Comparison of ENCODE assay signal across 27 cellular contexts in genomic region chr16:28829747-28830146, GRCh38. TPM values are rescaled to one million over a fixed set of nuclear protein-coding genes. Genes with fewer than 3 reads are reported as not detected.
"Had no signal": no experiment of that assay in that cellular context is flagged by ENCODE, and none has a peak within 500 bp of the region (broad histone marks: within the 10 kb centered on the region; RNA-seq: fewer than 3 reads in every experiment).

No MANE protein-coding gene starts in this region.

- H3K9me3 Mint-ChIP-seq: activated T-cell treated with anti-CD3 and anti-CD28 coated beads, Interleukin-2, amount 50 U/mL, for 72 hours; activated T-helper 2 cell treated with anti-CD3 and anti-CD28 coated beads, Interferon-gamma antibody, Interleukin-2, Interleukin-4, amounts not matched to agents 10 μg/mL and 5 μg/mL and 100 μg/mL, durations not matched to agents 14 hours and 24 hours and 36 hours; T-helper 1 cell treated with Interleukin-12 subunit alpha and Interleukin-12 subunit beta and Interleukin-4 antibody, amounts not matched to agents 30 μg/mL and 1 μg/mL, for 36 hours had no signal

- H3K4me1 ChIP-seq: breast epithelium had no signal

- H3K9me3 ChIP-seq: breast epithelium, MG63 had no signal

- DNase-seq: activated CD4-positive, alpha-beta T cell treated with anti-CD3 and anti-CD28 coated beads for 48 hours; activated CD4-positive, alpha-beta T cell treated with anti-CD3 and anti-CD28 coated beads, Interleukin-2, amount 50 U/mL, for 4 hours; activated CD8-positive, alpha-beta memory T cell treated with anti-CD3 and anti-CD28 coated beads for 24 hours; activated gamma-delta T cell treated with Interleukin-2 at 50 U/mL for 16 hours; activated naive CD4-positive, alpha-beta T cell treated with anti-CD3 and anti-CD28 coated beads, Interleukin-2, amount 50 U/mL, for 16 hours; activated T-cell treated with anti-CD3 and anti-CD28 coated beads, Interleukin-2, amount 50 U/mL, for 72 hours; caudate nucleus; MG63; MV-4-11; NCI-H1092 treated with DMSO at 0.1 percent for 48 hours; NCI-H1417 treated with DMSO at 0.1 percent for 48 hours; NCI-H1694; NCI-H2029; NCI-H2107; NCI-H2171 treated with DMSO at 0.1 percent for 48 hours; NCI-H345; NCI-H510A; NCI-H526 treated with DMSO at 0.1 percent for 48 hours; NCI-H82; PC-3; SHP77 treated with DMSO at 0.1 percent for 48 hours had no signal

- H3K27ac Mint-ChIP-seq: activated T-cell treated with anti-CD3 and anti-CD28 coated beads, Interleukin-2, amount 50 U/mL, for 72 hours; activated T-helper 2 cell treated with anti-CD3 and anti-CD28 coated beads, Interferon-gamma antibody, Interleukin-2, Interleukin-4, amounts not matched to agents 10 μg/mL and 5 μg/mL and 100 μg/mL, durations not matched to agents 14 hours and 24 hours and 36 hours; T-helper 1 cell treated with Interleukin-12 subunit alpha and Interleukin-12 subunit beta and Interleukin-4 antibody, amounts not matched to agents 30 μg/mL and 1 μg/mL, for 36 hours had no signal

- H3K27me3 ChIP-seq: breast epithelium, MG63 had no signal

- FAIRE-seq: RCC 7860 had no signal

- ATAC-seq: activated CD4-positive, CD25-positive, alpha-beta regulatory T cell treated with anti-CD3 and anti-CD28 coated beads, Interleukin-2, amount 50 U/mL, for 24 hours; activated T-cell treated with anti-CD3 and anti-CD28 coated beads, Interleukin-2, amount 50 U/mL, for 72 hours; PC-3 had no signal

- H3K4me3 Mint-ChIP-seq: activated T-cell treated with anti-CD3 and anti-CD28 coated beads, Interleukin-2, amount 50 U/mL, for 72 hours; T-helper 1 cell treated with Interleukin-12 subunit alpha and Interleukin-12 subunit beta and Interleukin-4 antibody, amounts not matched to agents 30 μg/mL and 1 μg/mL, for 36 hours had no signal

- H3K4me3 ChIP-seq: breast epithelium, MG63 had no signal

- H3K27ac ChIP-seq: breast epithelium had no signal

RNA-seq across cellular contexts. Expression of gene ATP2A1, which starts 48.5 kb away (rescaled TPM):
- total RNA-seq: SK-MEL-5 had no signal
